8 cellular contexts compared by ENCODE assay signal in the genomic region with DNA sequence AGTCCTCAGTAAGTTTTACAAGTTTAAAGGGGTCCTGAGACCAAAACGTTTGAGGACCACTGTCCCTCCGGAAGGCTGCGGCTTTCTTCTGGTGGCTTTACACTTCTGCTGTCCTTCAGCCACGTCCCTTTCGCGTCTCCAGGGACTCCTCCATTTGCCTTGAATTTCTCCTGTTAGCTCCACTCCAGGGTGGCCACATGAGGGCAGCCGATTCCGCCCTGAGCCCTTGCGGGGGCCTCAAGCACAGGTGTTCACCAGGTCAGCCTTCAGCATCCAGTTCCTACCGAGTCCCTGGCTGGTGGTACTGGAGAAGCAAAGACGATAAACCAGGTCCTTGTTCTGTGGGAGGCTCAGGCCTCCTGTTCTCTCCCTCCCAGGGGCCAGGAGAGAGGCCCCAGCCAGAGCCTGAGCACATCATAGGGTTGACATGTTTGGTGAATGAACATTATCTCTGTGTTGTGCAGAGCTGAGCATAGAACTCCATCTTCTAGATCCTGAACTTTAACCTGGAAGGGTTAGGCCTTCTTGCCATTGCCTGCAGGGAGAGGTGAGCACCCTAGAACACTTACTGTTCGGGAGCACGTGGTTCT. TPM values are rescaled to one million over a fixed set of nuclear protein-coding genes. Genes with fewer than 3 reads are reported as not detected.
DNase-seq lines count a peak whose midpoint lies in the region; ATAC-seq and TF ChIP-seq lines count a peak whose summit lies in the region.

No MANE protein-coding gene starts in this region.

- peak; percentile 7 to 64 (median 20) for DNase-seq in CD4-positive, alpha-beta T cell
- DNase-seq in NCI-H146 treated with DMSO at 0.1 percent for 48 hours (lab: John Stamatoyannopoulos, UW; ENCODE audit: unreplicated experiment) (peak; percentile 72), activated T-cell treated with anti-CD3 and anti-CD28 coated beads for 48 hours (ENCODE audit: low read depth) (peak; percentile 34), globus pallidus (ENCODE audit: low spot score) (peak; percentile 48), progenitor cell of endocrine pancreas (ENCODE audit: low spot score, unreplicated experiment) (peak; percentile 58), COLO829 (ENCODE audit: low spot score) (no peak)

- TF ChIP-seq CTCF in CD4-positive, alpha-beta T cell (IDR thresholded peaks at IDR 0.05) = peak; percentile 54
- peak; percentile 80 for TF ChIP-seq CTCF in progenitor cell of endocrine pancreas (IDR thresholded peaks at IDR 0.05; ENCODE audit: unreplicated experiment)

- H3K9me3 ChIP-seq in CD4-positive, alpha-beta T cell (ENCODE audit: control insufficient read depth, low read length) = no peaks in the 10 kb centered on the region

- POLR2A ChIA-PET in CD4-positive, alpha-beta T cell (lab: Charles Lee) = interaction anchor here (0.6 to 2.5 kb wide), 2 partner anchors 27 to 660 kb away, joined by 3 to 24 read pairs; partner anchors contain the start of gene COQ8A

- ATAC-seq in CD4-positive, alpha-beta T cell (ENCODE audit: poor library complexity) = peak; percentile 58
- ATAC-seq in GM21360 (IDR thresholded peaks at IDR 0.05; ENCODE audit: unreplicated experiment) (peak; percentile 52), GM21526 (IDR thresholded peaks at IDR 0.05; ENCODE audit: low FRiP score, unreplicated experiment) (no peak)

- H3K27ac ChIP-seq in CD4-positive, alpha-beta T cell (ENCODE audit: low read depth, low read length) = no peak overlapping the region

- no peaks in the 10 kb centered on the region for H3K27me3 Mint-ChIP-seq in CD4-positive, alpha-beta T cell
- no peaks in the 10 kb centered on the region for H3K27me3 Mint-ChIP-seq in progenitor cell of endocrine pancreas

- no peak overlapping the region for H3K27ac Mint-ChIP-seq in CD4-positive, alpha-beta T cell
- H3K27ac Mint-ChIP-seq in progenitor cell of endocrine pancreas = no peak overlapping the region

- intact Hi-C loops in CD4-positive, alpha-beta T cell (cut with DNase I, micrococcal nuclease) = loop anchor here (5.0 to 10.0 kb wide), 2 partner anchors 525 to 632 kb away; no protein-coding TSS in a partner anchor

- CTCF ChIA-PET in CD4-positive, alpha-beta T cell (lab: Charles Lee) = interaction anchor here (0.6 to 1.1 kb wide), 3 partner anchors 11 to 166 kb away, joined by 3 to 4 read pairs (median 3); no protein-coding TSS in a partner anchor

- H3K27me3 ChIP-seq in CD4-positive, alpha-beta T cell (ENCODE audit: control insufficient read depth, insufficient read depth, low read length) = no peaks in the 10 kb centered on the region

- no peaks in the 10 kb centered on the region for H3K4me1 Mint-ChIP-seq in CD4-positive, alpha-beta T cell (ENCODE audit: low read depth)
- no peaks in the 10 kb centered on the region for H3K4me1 Mint-ChIP-seq in progenitor cell of endocrine pancreas (ENCODE audit: low read depth)

- H3K9me3 Mint-ChIP-seq in CD4-positive, alpha-beta T cell = no peaks in the 10 kb centered on the region
- H3K9me3 Mint-ChIP-seq in progenitor cell of endocrine pancreas (ENCODE audit: low read depth) = no peaks in the 10 kb centered on the region

- no peaks in the 10 kb centered on the region for H3K36me3 Mint-ChIP-seq in CD4-positive, alpha-beta T cell (ENCODE audit: low read depth)
- peaks cover 2% of the 10 kb centered on the region for H3K36me3 Mint-ChIP-seq in progenitor cell of endocrine pancreas (ENCODE audit: insufficient read depth)

- H3K4me3 Mint-ChIP-seq in CD4-positive, alpha-beta T cell = no peak overlapping the region
- H3K4me3 Mint-ChIP-seq in progenitor cell of endocrine pancreas (ENCODE audit: low read depth) = no peak overlapping the region

RNA-seq across cellular contexts. Expression of gene COQ8A, which starts 27.4 kb away (rescaled TPM):
- 10 to 100 TPM; 55.0 to 56.0 TPM for total RNA-seq in CD4-positive, alpha-beta T cell
- total RNA-seq in progenitor cell of endocrine pancreas = 31.0 and 33.3 TPM in 2 replicates

RNA-seq across cellular contexts. Expression of gene PSEN2, which starts 42.3 kb away (rescaled TPM):
- total RNA-seq in CD4-positive, alpha-beta T cell = 1 to 10 TPM in 1 of 2 experiments, under 1 TPM in 1; 0.81 to 1.2 TPM
- 27.5 and 27.7 TPM in 2 replicates for total RNA-seq in progenitor cell of endocrine pancreas

Comparison
In these comparisons a context has a peak if more than half of its experiments do, and no peak if none do; other contexts are left out.
1. RNA of gene PSEN2, which starts 42.3 kb away (total RNA-seq): 27.5 to 27.7 TPM in progenitor cell of endocrine pancreas; 0.81 to 1.2 TPM in CD4-positive, alpha-beta T cell; every median in the first group is over 10 times any median in the second.